1 cellular context compared by ENCODE assay signal in the genomic region with DNA sequence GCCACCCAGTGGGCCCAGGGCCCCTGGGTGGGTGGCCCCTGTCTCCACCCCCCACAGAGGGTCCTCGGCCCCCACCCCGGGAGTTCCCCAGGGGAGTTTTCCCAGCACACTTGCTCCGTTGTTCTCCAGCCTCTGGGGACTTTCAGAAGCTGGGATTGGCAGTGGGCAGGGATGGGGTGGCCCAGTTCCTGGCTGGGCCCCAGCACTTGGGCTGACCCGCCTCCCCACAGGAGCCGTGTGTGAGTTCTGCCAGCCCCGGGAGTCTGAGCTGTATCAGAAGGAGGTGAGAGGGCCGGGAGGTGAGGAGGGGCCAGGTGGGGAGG.
TF ChIP-seq lines count a peak whose summit lies in the region.

No MANE protein-coding gene starts in this region.

TF ChIP-seq in HEK293, 187 proteins besides CTCF, POLR2A, EP300 and RAD21 (continued from another document):
- no peak for TF ChIP-seq ZNF513 (tag by site-specific recombination; IDR thresholded peaks at IDR 0.05)
- TF ChIP-seq ZNF548 (tag by site-specific recombination; IDR thresholded peaks at IDR 0.05): no peak
- no peak for TF ChIP-seq ZNF157 (tag by site-specific recombination; IDR thresholded peaks at IDR 0.05)
- no peak for TF ChIP-seq ZNF792 (tag by site-specific recombination; IDR thresholded peaks at IDR 0.05)
- TF ChIP-seq, protein P1, sequence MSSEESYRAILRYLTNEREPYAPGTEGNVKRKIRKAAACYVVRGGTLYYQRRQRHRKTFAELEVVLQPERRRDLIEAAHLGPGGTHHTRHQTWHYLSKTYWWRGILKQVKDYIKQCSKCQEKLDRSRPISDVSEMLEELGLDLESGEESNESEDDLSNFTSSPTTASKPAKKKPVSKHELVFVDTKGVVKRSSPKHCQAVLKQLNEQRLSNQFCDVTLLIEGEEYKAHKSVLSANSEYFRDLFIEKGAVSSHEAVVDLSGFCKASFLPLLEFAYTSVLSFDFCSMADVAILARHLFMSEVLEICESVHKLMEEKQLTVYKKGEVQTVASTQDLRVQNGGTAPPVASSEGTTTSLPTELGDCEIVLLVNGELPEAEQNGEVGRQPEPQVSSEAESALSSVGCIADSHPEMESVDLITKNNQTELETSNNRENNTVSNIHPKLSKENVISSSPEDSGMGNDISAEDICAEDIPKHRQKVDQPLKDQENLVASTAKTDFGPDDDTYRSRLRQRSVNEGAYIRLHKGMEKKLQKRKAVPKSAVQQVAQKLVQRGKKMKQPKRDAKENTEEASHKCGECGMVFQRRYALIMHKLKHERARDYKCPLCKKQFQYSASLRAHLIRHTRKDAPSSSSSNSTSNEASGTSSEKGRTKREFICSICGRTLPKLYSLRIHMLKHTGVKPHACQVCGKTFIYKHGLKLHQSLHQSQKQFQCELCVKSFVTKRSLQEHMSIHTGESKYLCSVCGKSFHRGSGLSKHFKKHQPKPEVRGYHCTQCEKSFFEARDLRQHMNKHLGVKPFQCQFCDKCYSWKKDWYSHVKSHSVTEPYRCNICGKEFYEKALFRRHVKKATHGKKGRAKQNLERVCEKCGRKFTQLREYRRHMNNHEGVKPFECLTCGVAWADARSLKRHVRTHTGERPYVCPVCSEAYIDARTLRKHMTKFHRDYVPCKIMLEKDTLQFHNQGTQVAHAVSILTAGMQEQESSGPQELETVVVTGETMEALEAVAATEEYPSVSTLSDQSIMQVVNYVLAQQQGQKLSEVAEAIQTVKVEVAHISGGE (tag by site-specific recombination; conservative IDR thresholded peaks at IDR 0.05; ENCODE audit: low read depth): no peak
- no peak for TF ChIP-seq ZNF16 (tag by site-specific recombination; IDR thresholded peaks at IDR 0.05; ENCODE audit: low read depth)
- TF ChIP-seq, protein P2, sequence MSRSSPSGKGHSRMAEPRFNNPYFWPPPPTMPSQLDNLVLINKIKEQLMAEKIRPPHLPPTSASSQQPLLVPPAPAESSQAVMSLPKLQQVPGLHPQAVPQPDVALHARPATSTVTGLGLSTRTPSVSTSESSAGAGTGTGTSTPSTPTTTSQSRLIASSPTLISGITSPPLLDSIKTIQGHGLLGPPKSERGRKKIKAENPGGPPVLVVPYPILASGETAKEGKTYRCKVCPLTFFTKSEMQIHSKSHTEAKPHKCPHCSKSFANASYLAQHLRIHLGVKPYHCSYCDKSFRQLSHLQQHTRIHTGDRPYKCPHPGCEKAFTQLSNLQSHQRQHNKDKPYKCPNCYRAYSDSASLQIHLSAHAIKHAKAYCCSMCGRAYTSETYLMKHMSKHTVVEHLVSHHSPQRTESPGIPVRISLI (tag by site-specific recombination; IDR thresholded peaks at IDR 0.05): no peak
- TF ChIP-seq GLIS1 (tag by site-specific recombination; IDR thresholded peaks at IDR 0.05): peak; percentile 65; the same call in 1 of the 2 replicates
- TF ChIP-seq ZNF629 (tag by site-specific recombination; IDR thresholded peaks at IDR 0.05): no peak
- TF ChIP-seq ZNF600 (tag by site-specific recombination; IDR thresholded peaks at IDR 0.05): no peak
- no peak for TF ChIP-seq ZSCAN18 (tag by site-specific recombination; IDR thresholded peaks at IDR 0.05)
- TF ChIP-seq ZNF670 (tag by site-specific recombination; IDR thresholded peaks at IDR 0.05; ENCODE audit: low read depth): no peak
- no peak for TF ChIP-seq ZNF558 (tag by site-specific recombination; IDR thresholded peaks at IDR 0.05)
- TF ChIP-seq ZNF621 (tag by site-specific recombination; IDR thresholded peaks at IDR 0.05): no peak
- no peak for TF ChIP-seq ZNF366 (tag by site-specific recombination; conservative IDR thresholded peaks at IDR 0.05)
- TF ChIP-seq GLIS2 (tag by site-specific recombination; IDR thresholded peaks at IDR 0.05): 0 out of 2 replicates have a peak, but pooled peaks have one; percentile 4
- no peak for TF ChIP-seq ZNF48 (tag by site-specific recombination; IDR thresholded peaks at IDR 0.05)
- 0 out of 2 replicates have a peak, but pooled peaks have one; percentile 5 for TF ChIP-seq SP2 (tag by site-specific recombination; IDR thresholded peaks at IDR 0.05)
- no peak for TF ChIP-seq ZNF585B (tag by site-specific recombination; IDR thresholded peaks at IDR 0.05)
- no peak for TF ChIP-seq ZNF169 (tag by site-specific recombination; IDR thresholded peaks at IDR 0.05)
- TF ChIP-seq ZNF214 (tag by site-specific recombination; IDR thresholded peaks at IDR 0.05; ENCODE audit: borderline replicate concordance): no peak
- peak; percentile 85; the same call in 1 of the 2 replicates for TF ChIP-seq MZF1 (tag by site-specific recombination; IDR thresholded peaks at IDR 0.05; ENCODE audit: borderline replicate concordance)
- no peak for TF ChIP-seq ZNF514 (tag by site-specific recombination; IDR thresholded peaks at IDR 0.05)
- no peak for TF ChIP-seq MEIS1 (CRISPR knock-in tag; IDR thresholded peaks at IDR 0.05; ENCODE audit: borderline replicate concordance)
- no peak for TF ChIP-seq ZNF2 (tag by site-specific recombination; IDR thresholded peaks at IDR 0.05)
- no peak for TF ChIP-seq SP7 (tag by site-specific recombination; IDR thresholded peaks at IDR 0.05)
- no peak for TF ChIP-seq YY2 (tag by site-specific recombination; IDR thresholded peaks at IDR 0.05)
- peak; percentile 9; the same call in 1 of the 2 replicates for TF ChIP-seq HIC1 (tag by site-specific recombination; IDR thresholded peaks at IDR 0.05)
- no peak for TF ChIP-seq ZBTB26 (tag by site-specific recombination; optimal IDR thresholded peaks at IDR 0.05)
- TF ChIP-seq, protein P3, sequence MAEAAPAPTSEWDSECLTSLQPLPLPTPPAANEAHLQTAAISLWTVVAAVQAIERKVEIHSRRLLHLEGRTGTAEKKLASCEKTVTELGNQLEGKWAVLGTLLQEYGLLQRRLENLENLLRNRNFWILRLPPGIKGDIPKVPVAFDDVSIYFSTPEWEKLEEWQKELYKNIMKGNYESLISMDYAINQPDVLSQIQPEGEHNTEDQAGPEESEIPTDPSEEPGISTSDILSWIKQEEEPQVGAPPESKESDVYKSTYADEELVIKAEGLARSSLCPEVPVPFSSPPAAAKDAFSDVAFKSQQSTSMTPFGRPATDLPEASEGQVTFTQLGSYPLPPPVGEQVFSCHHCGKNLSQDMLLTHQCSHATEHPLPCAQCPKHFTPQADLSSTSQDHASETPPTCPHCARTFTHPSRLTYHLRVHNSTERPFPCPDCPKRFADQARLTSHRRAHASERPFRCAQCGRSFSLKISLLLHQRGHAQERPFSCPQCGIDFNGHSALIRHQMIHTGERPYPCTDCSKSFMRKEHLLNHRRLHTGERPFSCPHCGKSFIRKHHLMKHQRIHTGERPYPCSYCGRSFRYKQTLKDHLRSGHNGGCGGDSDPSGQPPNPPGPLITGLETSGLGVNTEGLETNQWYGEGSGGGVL (tag by site-specific recombination; IDR thresholded peaks at IDR 0.05): no peak
- no peak for TF ChIP-seq FEZF1 (tag by site-specific recombination; IDR thresholded peaks at IDR 0.05)
- TF ChIP-seq ZNF121 (tag by site-specific recombination; IDR thresholded peaks at IDR 0.05): no peak
- no peak for TF ChIP-seq BCL11B (tag by site-specific recombination; IDR thresholded peaks at IDR 0.05; ENCODE audit: low read depth)
